In the genomic region with DNA sequence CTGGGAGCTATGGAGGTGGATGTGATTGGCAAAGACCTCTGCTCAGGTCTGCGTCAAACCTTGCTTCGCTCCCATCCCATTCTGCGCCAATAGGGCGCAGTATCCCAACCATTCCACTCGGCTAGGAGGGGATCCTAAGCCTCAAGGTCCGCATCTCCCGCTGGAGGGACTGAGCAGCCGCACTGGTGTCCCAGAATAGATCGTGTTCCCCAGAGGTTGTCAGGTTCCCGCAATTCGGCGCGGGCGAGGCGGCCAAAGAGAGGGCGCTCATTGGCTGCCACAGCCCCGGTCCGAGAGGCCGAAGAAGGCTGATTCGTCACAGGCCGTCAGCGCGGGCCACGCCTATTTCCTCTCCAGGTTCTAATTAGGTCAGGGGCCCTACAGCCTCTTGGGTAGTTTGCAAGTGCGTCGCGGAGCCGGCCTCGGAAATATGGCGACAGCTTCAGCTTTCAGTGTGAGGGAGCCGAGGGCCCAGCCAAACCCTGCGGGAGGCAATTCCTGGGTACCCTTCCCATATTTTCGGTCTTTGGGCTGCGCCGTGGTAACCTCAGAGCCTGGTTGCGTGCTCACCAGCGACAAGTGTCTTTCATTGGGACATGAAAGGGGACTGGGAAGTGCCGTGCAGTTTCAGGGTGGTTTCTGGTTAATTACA, we compare ENCODE assay signal across 8 cellular contexts. TPM values are rescaled to one million over a fixed set of nuclear protein-coding genes. Genes with fewer than 3 reads are reported as not detected.
A peak's percentile ranks its signal among the peaks of the same experiment; 100 is the strongest.
DNase-seq lines count a peak whose midpoint lies in the region; ATAC-seq and TF ChIP-seq lines count a peak whose summit lies in the region.

No MANE protein-coding gene starts in this region.

- peak; percentile 100 for ATAC-seq in HG02642 (IDR thresholded peaks at IDR 0.05; ENCODE audit: poor library complexity, unreplicated experiment)

- H4K20me1 ChIP-seq in mammary epithelial cell (ENCODE audit: insufficient read depth, low read length) = no peaks in the 10 kb centered on the region
- no peaks in the 10 kb centered on the region for H4K20me1 ChIP-seq in smooth muscle cell (ENCODE audit: low read depth)

- H2AFZ ChIP-seq in mammary epithelial cell (ENCODE audit: low read depth, low read length) (peak overlapping the region; percentile 95), smooth muscle cell (ENCODE audit: low read depth) (peak overlapping the region; percentile 94)

- WGBS in mammary epithelial cell (ENCODE audit: low coverage, missing lambda C conversion rate) = 2% methylated on average over 33 of the region's 38 CpGs
- 6% methylated on average over 38 of the region's 38 CpGs for WGBS in smooth muscle cell (ENCODE audit: low lambda C conversion rate)

- CTCF ChIA-PET in mammary epithelial cell (lab: Charles Lee; ENCODE audit: low non-redundant PET) = interaction anchor here (0.5 kb wide), 1 partner anchor 8 kb away, joined by 3 read pairs; no protein-coding TSS in a partner anchor

- H3K9ac ChIP-seq in mammary epithelial cell (ENCODE audit: insufficient read depth, low read length) (peak overlapping the region; percentile 75), smooth muscle cell (ENCODE audit: low read depth) (peak overlapping the region; percentile 80)

- no peaks in the 10 kb centered on the region for H3K9me3 ChIP-seq in mammary epithelial cell (replicated peaks; ENCODE audit: insufficient read depth, low read length)
- no peaks in the 10 kb centered on the region for H3K9me3 ChIP-seq in smooth muscle cell (replicated peaks; ENCODE audit: low read depth)

- H3K36me3 ChIP-seq in mammary epithelial cell (ENCODE audit: insufficient read depth, low read length) (no peaks in the 10 kb centered on the region), smooth muscle cell (ENCODE audit: low read depth) (no peaks in the 10 kb centered on the region)

- H3K4me2 ChIP-seq in mammary epithelial cell (ENCODE audit: insufficient read depth, low read depth, low read length) (peak overlapping the region; percentile 91), smooth muscle cell (peak overlapping the region; percentile 89)

- peak; percentile 92 to 97 for DNase-seq in NCI-H187 (lab: John Stamatoyannopoulos, UW)
- peak; percentile 92 for DNase-seq in mammary epithelial cell
- DNase-seq in iPS-NIHi11 (ENCODE audit: low spot score) = peak; percentile 96
- DNase-seq in smooth muscle cell (lab: John Stamatoyannopoulos, UW; ENCODE audit: unreplicated experiment) = peak; percentile 63
- no peak for DNase-seq in NCI-H2171 treated with DMSO at 0.1 percent for 48 hours (lab: John Stamatoyannopoulos, UW)

- no TSS peak for BruUV-seq in mammary epithelial cell (replicated peaks; lab: Mats Ljungman, UMichigan)

- H3K27ac ChIP-seq in VCaP (peak overlapping the region; percentile 90), mammary epithelial cell (ENCODE audit: insufficient read depth, low read depth, low read length) (peak overlapping the region; percentile 74), smooth muscle cell (ENCODE audit: low read depth) (peak overlapping the region; percentile 91)

- dilution Hi-C loops in mammary epithelial cell (cut with HindIII; ENCODE audit: low sequenced_read_pairs) = no loop called here

- peaks cover 17% of the 10 kb centered on the region for H3F3A ChIP-seq in smooth muscle cell (ENCODE audit: low read depth)

- in situ Hi-C loops in mammary epithelial cell (cut with MboI; ENCODE audit: low sequenced_read_pairs in 2 of 2) = loop anchor here in 1 of 2 donors (25.0 kb wide), 1 partner anchor 414 kb away; no protein-coding TSS in a partner anchor

- H3K79me2 ChIP-seq in mammary epithelial cell (ENCODE audit: insufficient read depth, low read length) = peaks cover 12% of the 10 kb centered on the region
- peaks cover 8% of the 10 kb centered on the region for H3K79me2 ChIP-seq in smooth muscle cell (ENCODE audit: low read depth)

- H3K4me1 ChIP-seq in mammary epithelial cell (ENCODE audit: insufficient read depth, low read length) = peaks cover 15% of the 10 kb centered on the region
- H3K4me1 ChIP-seq in smooth muscle cell (ENCODE audit: low read depth) = peaks cover 16% of the 10 kb centered on the region

- H3K27me3 ChIP-seq in mammary epithelial cell (ENCODE audit: insufficient read depth, low read length) = no peaks in the 10 kb centered on the region
- H3K27me3 ChIP-seq in smooth muscle cell (ENCODE audit: low read depth) = no peaks in the 10 kb centered on the region

- H3K4me3 ChIP-seq in GM12875 (ENCODE audit: low read depth, low read length) (peak overlapping the region; percentile 96), mammary epithelial cell (replicated peaks in 1 of 3; ENCODE audit: insufficient read depth in 1 of 3, low read depth in 2 of 3, low read length in 3 of 3) (peak overlapping the region; percentile 49 to 70 (median 61)), smooth muscle cell (peak overlapping the region; percentile 74)

- TF ChIP-seq CTCF in GM12875 (IDR thresholded peaks at IDR 0.05; ENCODE audit: borderline replicate concordance, insufficient read depth, low read depth, low read length) (no peak), VCaP (conservative IDR thresholded peaks at IDR 0.05) (no peak), mammary epithelial cell (conservative IDR thresholded peaks at IDR 0.05 in 1 of 2, IDR thresholded peaks at IDR 0.05 in 1 of 2; ENCODE audit: extremely low read depth in 1 of 2, insufficient read depth in 1 of 2, low read depth in 1 of 2, low read length in 2 of 2) (no peak), smooth muscle cell (IDR thresholded peaks at IDR 0.05; ENCODE audit: borderline replicate concordance, insufficient read depth, poor library complexity, severe bottlenecking) (no peak)

- intact Hi-C loops in mammary epithelial cell (cut with micrococcal nuclease) = loop anchor here (1.0 to 5.0 kb wide), 2 partner anchors 256 to 419 kb away; no protein-coding TSS in a partner anchor

RNA-seq across cellular contexts. Expression of a gene that starts 5.0 kb away (rescaled TPM):
- total RNA-seq in mammary epithelial cell (not detected), smooth muscle cell (not detected in 2 replicates)
- polyA plus RNA-seq in mammary epithelial cell (not detected), smooth muscle cell (not detected in 2 replicates)
- polyA minus RNA-seq in mammary epithelial cell = not detected

RNA-seq across cellular contexts. Expression of a gene that starts 14.6 kb away (rescaled TPM):
- total RNA-seq in mammary epithelial cell (1 to 10 TPM; 1.5 to 1.7 TPM), smooth muscle cell (23.7 and 36.6 TPM in 2 replicates)
- polyA plus RNA-seq in mammary epithelial cell (0.25 TPM), smooth muscle cell (56.1 and 74.1 TPM in 2 replicates)
- not detected for polyA minus RNA-seq in mammary epithelial cell

RNA-seq across cellular contexts. Expression of a gene that starts 40.8 kb away (rescaled TPM):
- total RNA-seq in mammary epithelial cell = 10 to 100 TPM; 20.4 to 20.7 TPM
- 18.2 TPM for polyA plus RNA-seq in mammary epithelial cell
- polyA minus RNA-seq in mammary epithelial cell = 7.3 TPM
- total RNA-seq in smooth muscle cell = 26.9 and 31.1 TPM in 2 replicates
- 18.0 and 25.4 TPM in 2 replicates for polyA plus RNA-seq in smooth muscle cell
